Comparison of ENCODE assay signal across 23 cellular contexts in genomic region chr2:227808936-227809335, GRCh38. TPM values are rescaled to one million over a fixed set of nuclear protein-coding genes. Genes with fewer than 3 reads are reported as not detected.
DNase-seq lines count a peak whose midpoint lies in the region; ATAC-seq and TF ChIP-seq lines count a peak whose summit lies in the region.
"Had no signal": no experiment of that assay in that cellular context is flagged by ENCODE, and none has a peak within 500 bp of the region (broad histone marks: within the 10 kb centered on the region; RNA-seq: fewer than 3 reads in every experiment).

No MANE protein-coding gene starts in this region.

- H2BK12ac ChIP-seq in mesenchymal stem cell (ENCODE audit: low read length in 2 of 2) = no peak overlapping the region

- H3K27me3 Mint-ChIP-seq in activated T-cell treated with anti-CD3 and anti-CD28 coated beads, Interleukin-2, amount 50 U/mL, for 4 hours (ENCODE audit: low read depth) = peaks cover 4% of the 10 kb centered on the region
- H3K27me3 Mint-ChIP-seq in activated CD4-positive, alpha-beta memory T cell treated with anti-CD3 and anti-CD28 coated beads, Interleukin-2, amount 10 ng/mL, durations not matched to agents 7 days and 5 days = no peaks in the 10 kb centered on the region
- H3K27me3 Mint-ChIP-seq: IgD-negative memory B cell had no signal

- H3K4me3 ChIP-seq in IMR-90 (ENCODE audit: insufficient read depth, low read depth, low read length) = no peak overlapping the region
- H3K4me3 ChIP-seq in mesenchymal stem cell (ENCODE audit: insufficient read depth in 1 of 2, low read depth in 1 of 2, low read length in 2 of 2) = no peak overlapping the region
- H3K4me3 ChIP-seq: BLaER1 treated with 17β-estradiol and CSF1 and Interleukin-3, amounts not matched to agents 10 nM and 100 nM; GM12878 had no signal

- H2AK5ac ChIP-seq in IMR-90 (ENCODE audit: low read depth, low read length) (no peak overlapping the region), mesenchymal stem cell (ENCODE audit: low read length, severe bottlenecking) (no peak overlapping the region)

- H3K9me3 ChIP-seq in IMR-90 (ENCODE audit: control insufficient read depth, insufficient read depth, low read length) (no peaks in the 10 kb centered on the region), mesenchymal stem cell (ENCODE audit: control insufficient read depth, low read length) (no peaks in the 10 kb centered on the region)

- H3K79me1 ChIP-seq in IMR-90 (ENCODE audit: low read depth in 1 of 2, low read length in 2 of 2) (no peaks in the 10 kb centered on the region), mesenchymal stem cell (replicated peaks; ENCODE audit: low read length, poor library complexity, severe bottlenecking) (no peaks in the 10 kb centered on the region)

- in situ Hi-C loops in IMR-90 (cut with MboI; ENCODE audit: low sequenced_read_pairs) = no loop called here

- no peak overlapping the region for H3K9ac ChIP-seq in IMR-90 (ENCODE audit: low read depth, low read length)
- H3K9ac ChIP-seq in mesenchymal stem cell (ENCODE audit: low read length) = no peak overlapping the region
- H3K9ac ChIP-seq: BLaER1 treated with 17β-estradiol and CSF1 and Interleukin-3, amounts not matched to agents 10 nM and 100 nM had no signal

- intact Hi-C loops in IMR-90 (cut with micrococcal nuclease) = no loop called here

- H3K14ac ChIP-seq in IMR-90 (replicated peaks; ENCODE audit: low read depth, low read length) (no peak overlapping the region), mesenchymal stem cell (ENCODE audit: low read length in 2 of 2) (no peak overlapping the region)

- no peak for DNase-seq in activated T-cell treated with anti-CD3 and anti-CD28 coated beads, Interleukin-2, amount 50 U/mL, for 4 hours
- DNase-seq in activated T-cell treated with anti-CD3 and anti-CD28 coated beads for 4 hours (no peak), IMR-90 (no peak), mesenchymal stem cell (no peak), LoVo (ENCODE audit: low spot score) (no peak)
- DNase-seq in activated CD4-positive, alpha-beta memory T cell treated with anti-CD3 and anti-CD28 coated beads, Interleukin-2, amount 10 ng/mL, durations not matched to agents 7 days and 5 days = no peak
- DNase-seq in stimulated activated effector memory CD8-positive, alpha-beta T cell treated with anti-CD3 and anti-CD28 coated beads, Interleukin-12 subunit alpha, Interleukin-12 subunit beta, amount 100 ng/mL, for 72 hours (ENCODE audit: low spot score in 2 of 2) = no peak
- DNase-seq: 8988T; CD8-positive, alpha-beta memory T cell; COR-L47; DMS 273 treated with DMSO at 0.1 percent for 48 hours; DMS53; DND-41; EL; H9 had no signal

- H3K18ac ChIP-seq in IMR-90 (ENCODE audit: low read depth, low read length) (no peak overlapping the region), mesenchymal stem cell (ENCODE audit: low read depth in 1 of 2, low read length in 2 of 2) (no peak overlapping the region)

- H2BK5ac ChIP-seq in IMR-90 (ENCODE audit: low read depth, low read length, poor library complexity, severe bottlenecking) (no peak overlapping the region), mesenchymal stem cell (ENCODE audit: low read depth, low read length, poor library complexity, severe bottlenecking) (no peak overlapping the region)

- H3K23ac ChIP-seq in IMR-90 (ENCODE audit: low read depth, low read length) (no peak overlapping the region), mesenchymal stem cell (ENCODE audit: low read length in 2 of 2) (no peak overlapping the region)

- no peak for TF ChIP-seq CTCF in IMR-90 (conservative IDR thresholded peaks at IDR 0.05; ENCODE audit: low read depth, low read length)

- H2BK120ac ChIP-seq in IMR-90 (ENCODE audit: low read depth, low read length) = no peak overlapping the region
- H2BK120ac ChIP-seq in mesenchymal stem cell (ENCODE audit: low read depth, low read length) = no peak overlapping the region

- no peak for TF ChIP-seq RAD21 in IMR-90 (IDR thresholded peaks at IDR 0.05; ENCODE audit: low read length)

- peaks cover 2% of the 10 kb centered on the region for H3K36me3 Mint-ChIP-seq in activated T-cell treated with anti-CD3 and anti-CD28 coated beads, Interleukin-2, amount 50 U/mL, for 4 hours (ENCODE audit: insufficient read depth)
- no peaks in the 10 kb centered on the region for H3K36me3 Mint-ChIP-seq in activated CD4-positive, alpha-beta memory T cell treated with anti-CD3 and anti-CD28 coated beads, Interleukin-2, amount 10 ng/mL, durations not matched to agents 7 days and 5 days (ENCODE audit: low read depth)
- peaks cover 57% of the 10 kb centered on the region for H3K36me3 Mint-ChIP-seq in stimulated activated effector memory CD8-positive, alpha-beta T cell treated with anti-CD3 and anti-CD28 coated beads, Interleukin-12 subunit alpha, Interleukin-12 subunit beta, amount 100 ng/mL, for 72 hours
- H3K36me3 Mint-ChIP-seq: IgD-negative memory B cell had no signal

- H3K4me1 Mint-ChIP-seq in activated T-cell treated with anti-CD3 and anti-CD28 coated beads, Interleukin-2, amount 50 U/mL, for 4 hours (ENCODE audit: low read depth) = peaks cover 9% of the 10 kb centered on the region
- peaks cover 36% of the 10 kb centered on the region for H3K4me1 Mint-ChIP-seq in activated CD4-positive, alpha-beta memory T cell treated with anti-CD3 and anti-CD28 coated beads, Interleukin-2, amount 10 ng/mL, durations not matched to agents 7 days and 5 days
- H3K4me1 Mint-ChIP-seq in stimulated activated effector memory CD8-positive, alpha-beta T cell treated with anti-CD3 and anti-CD28 coated beads, Interleukin-12 subunit alpha, Interleukin-12 subunit beta, amount 100 ng/mL, for 72 hours = peaks cover 39% of the 10 kb centered on the region
- H3K4me1 Mint-ChIP-seq: B cell had no signal

- no peak for TF ChIP-seq POLR2A in IMR-90 (IDR thresholded peaks at IDR 0.05; ENCODE audit: low read depth, low read length)

- peak overlapping the region; percentile 71 for H3K4me3 Mint-ChIP-seq in activated T-cell treated with anti-CD3 and anti-CD28 coated beads, Interleukin-2, amount 50 U/mL, for 4 hours
- no peak overlapping the region for H3K4me3 Mint-ChIP-seq in activated CD4-positive, alpha-beta memory T cell treated with anti-CD3 and anti-CD28 coated beads, Interleukin-2, amount 10 ng/mL, durations not matched to agents 7 days and 5 days
- peak overlapping the region; percentile 79 for H3K4me3 Mint-ChIP-seq in stimulated activated effector memory CD8-positive, alpha-beta T cell treated with anti-CD3 and anti-CD28 coated beads, Interleukin-12 subunit alpha, Interleukin-12 subunit beta, amount 100 ng/mL, for 72 hours
- H3K4me3 Mint-ChIP-seq: B cell; CD8-positive, alpha-beta memory T cell; H9; IgD-negative memory B cell had no signal

- H4K5ac ChIP-seq in IMR-90 (ENCODE audit: low read depth, low read length) = no peak overlapping the region

- H4K91ac ChIP-seq in IMR-90 (ENCODE audit: insufficient read depth, low read depth, low read length) (no peak overlapping the region), mesenchymal stem cell (ENCODE audit: low read length) (no peak overlapping the region)

- no CpG with 5 or more reads among the region's 1 CpG for WGBS in IMR-90 (ENCODE audit: extremely low coverage in 2 of 2, insufficient read length in 1 of 2), 2 experiments
- WGBS in mesenchymal stem cell = no CpG with 5 or more reads among the region's 1 CpG

- peak overlapping the region; percentile 21 for H3K27ac Mint-ChIP-seq in activated CD4-positive, alpha-beta memory T cell treated with anti-CD3 and anti-CD28 coated beads, Interleukin-2, amount 10 ng/mL, durations not matched to agents 7 days and 5 days
- H3K27ac Mint-ChIP-seq in stimulated activated effector memory CD8-positive, alpha-beta T cell treated with anti-CD3 and anti-CD28 coated beads, Interleukin-12 subunit alpha, Interleukin-12 subunit beta, amount 100 ng/mL, for 72 hours = no peak overlapping the region
- H3K27ac Mint-ChIP-seq: B cell, H9, IgD-negative memory B cell had no signal

- POLR2A ChIA-PET in IMR-90 (lab: Charles Lee; ENCODE audit: unreplicated experiment) = no interaction called here
- POLR2A ChIA-PET in activated CD4-positive, alpha-beta memory T cell treated with anti-CD3 and anti-CD28 coated beads, Interleukin-2, amount 10 ng/mL, durations not matched to agents 7 days and 5 days (lab: Charles Lee) = no interaction called here

- H4K20me1 ChIP-seq in IMR-90 (ENCODE audit: insufficient read depth, low read length) = no peaks in the 10 kb centered on the region
- H4K20me1 ChIP-seq: BLaER1 treated with 17β-estradiol and CSF1 and Interleukin-3, amounts not matched to agents 10 nM and 100 nM had no signal

- no peaks in the 10 kb centered on the region; the same call in 1 of the 2 replicates for H3K9me1 ChIP-seq in IMR-90 (ENCODE audit: insufficient read depth, low read length)

- no peak for ATAC-seq in activated T-cell treated with anti-CD3 and anti-CD28 coated beads, Interleukin-2, amount 50 U/mL, for 4 hours
- ATAC-seq in IMR-90 (ENCODE audit: low read depth) (no peak), HG02588 (IDR thresholded peaks at IDR 0.05; ENCODE audit: unreplicated experiment) (no peak)
- ATAC-seq in stimulated activated effector memory CD8-positive, alpha-beta T cell treated with anti-CD3 and anti-CD28 coated beads, Interleukin-12 subunit alpha, Interleukin-12 subunit beta, amount 100 ng/mL, for 72 hours = no peak
- ATAC-seq: GM12878 had no signal

- H3K4me2 ChIP-seq in IMR-90 (ENCODE audit: low read depth, low read length) (no peak overlapping the region), mesenchymal stem cell (ENCODE audit: low read length, poor library complexity, severe bottlenecking) (no peak overlapping the region)
- H3K4me2 ChIP-seq: BLaER1 treated with 17β-estradiol and CSF1 and Interleukin-3, amounts not matched to agents 10 nM and 100 nM had no signal

- H3K36me3 ChIP-seq in IMR-90 (ENCODE audit: control insufficient read depth, insufficient read depth, low read length) (no peaks in the 10 kb centered on the region), mesenchymal stem cell (ENCODE audit: control insufficient read depth in 1 of 2, insufficient read depth in 2 of 2, low read depth in 1 of 2, low read length in 2 of 2) (no peaks in the 10 kb centered on the region)
- H3K36me3 ChIP-seq: BLaER1 treated with 17β-estradiol and CSF1 and Interleukin-3, amounts not matched to agents 10 nM and 100 nM had no signal

- H3K56ac ChIP-seq in IMR-90 (ENCODE audit: extremely low read depth, insufficient read depth, low read length) = no peak overlapping the region

- H2BK20ac ChIP-seq in IMR-90 (ENCODE audit: low read depth, low read length) = no peak overlapping the region

- dilution Hi-C loops in IMR-90 (cut with HindIII; ENCODE audit: low sequenced_read_pairs, unreplicated experiment) = no loop called here

- H3K4ac ChIP-seq in IMR-90 (ENCODE audit: low read depth, low read length) (no peak overlapping the region), mesenchymal stem cell (ENCODE audit: low read depth in 1 of 2, low read length in 2 of 2) (no peak overlapping the region)

- no peak overlapping the region for H3K27ac ChIP-seq in IMR-90 (ENCODE audit: insufficient read depth, low read length)
- H3K27ac ChIP-seq in mesenchymal stem cell (ENCODE audit: low read length, poor library complexity, severe bottlenecking) = no peak overlapping the region
- H3K27ac ChIP-seq: BLaER1 treated with 17β-estradiol and CSF1 and Interleukin-3, amounts not matched to agents 10 nM and 100 nM; HL-60 had no signal

- no peaks in the 10 kb centered on the region for H3K9me3 Mint-ChIP-seq in activated T-cell treated with anti-CD3 and anti-CD28 coated beads, Interleukin-2, amount 50 U/mL, for 4 hours
- no peaks in the 10 kb centered on the region for H3K9me3 Mint-ChIP-seq in activated CD4-positive, alpha-beta memory T cell treated with anti-CD3 and anti-CD28 coated beads, Interleukin-2, amount 10 ng/mL, durations not matched to agents 7 days and 5 days
- H3K9me3 Mint-ChIP-seq in stimulated activated effector memory CD8-positive, alpha-beta T cell treated with anti-CD3 and anti-CD28 coated beads, Interleukin-12 subunit alpha, Interleukin-12 subunit beta, amount 100 ng/mL, for 72 hours = peaks cover 2% of the 10 kb centered on the region
- H3K9me3 Mint-ChIP-seq: H9 had no signal

- CTCF ChIA-PET in IMR-90 (lab: Yijun Ruan, JAX) = interaction anchor here (0.6 kb wide), 1 partner anchor 151 kb away, joined by 3 read pairs; no protein-coding TSS in a partner anchor
- CTCF ChIA-PET in activated CD4-positive, alpha-beta memory T cell treated with anti-CD3 and anti-CD28 coated beads, Interleukin-2, amount 10 ng/mL, durations not matched to agents 7 days and 5 days (lab: Charles Lee) = no interaction called here

- H3K27me3 ChIP-seq in IMR-90 (ENCODE audit: control insufficient read depth, insufficient read depth, low read length) (no peaks in the 10 kb centered on the region), mesenchymal stem cell (ENCODE audit: control insufficient read depth in 1 of 2, insufficient read depth in 1 of 2, low read length in 2 of 2) (no peaks in the 10 kb centered on the region)
- H3K27me3 ChIP-seq: BLaER1 treated with 17β-estradiol and CSF1 and Interleukin-3, amounts not matched to agents 10 nM and 100 nM had no signal

- H4K8ac ChIP-seq in IMR-90 (ENCODE audit: low read depth in 2 of 2, low read length in 2 of 2) (no peak overlapping the region), mesenchymal stem cell (ENCODE audit: low read length) (no peak overlapping the region)

- H2AFZ ChIP-seq in IMR-90 (replicated peaks; ENCODE audit: low read length, poor library complexity) (no peak overlapping the region), mesenchymal stem cell (ENCODE audit: low read depth, low read length) (no peak overlapping the region)

- no TSS peak for BruUV-seq in IMR-90 (replicated peaks; lab: Mats Ljungman, UMichigan)

- H3K4me1 ChIP-seq in IMR-90 (ENCODE audit: control insufficient read depth, insufficient read depth, low read length) (no peaks in the 10 kb centered on the region), mesenchymal stem cell (ENCODE audit: control insufficient read depth, insufficient read depth, low read depth, low read length) (no peaks in the 10 kb centered on the region)

- H2BK15ac ChIP-seq in IMR-90 (ENCODE audit: low read depth, low read length) = no peak overlapping the region
- H2BK15ac ChIP-seq in mesenchymal stem cell (ENCODE audit: low read depth, poor library complexity, severe bottlenecking) = no peak overlapping the region

- H2AK9ac ChIP-seq in IMR-90 (replicated peaks; ENCODE audit: low read depth, low read length, poor library complexity) = no peak overlapping the region

RNA-seq across cellular contexts. Expression of gene CCL20, which starts 4.7 kb away (rescaled TPM):
- 100 to 1,000 TPM in 2 of 3 donors, 10 to 100 TPM in 1; 23.1 to 141 (median 105) TPM for total RNA-seq in activated T-cell treated with anti-CD3 and anti-CD28 coated beads, Interleukin-2, amount 50 U/mL, for 4 hours
- not detected in 2 replicates for total RNA-seq in IMR-90 (2012; rRNA removed)
- not detected in 2 replicates for polyA plus RNA-seq in IMR-90 (2012; rRNA removed)
- not detected in 2 replicates for polyA plus RNA-seq in IMR-90 (2012; cell fraction: cytosol; rRNA removed)
- polyA plus RNA-seq in IMR-90 (2012; cell fraction: nucleus; rRNA removed; ENCODE audit: low replicate concordance) = not detected in 2 replicates
- total RNA-seq in activated CD4-positive, alpha-beta memory T cell treated with anti-CD3 and anti-CD28 coated beads, Interleukin-2, amount 10 ng/mL, durations not matched to agents 7 days and 5 days = 1 to 10 TPM; 3.6 to 4.7 TPM
- 1.2 TPM for polyA plus RNA-seq in mesenchymal stem cell (2013, experiment 1 of 2)
- polyA plus RNA-seq in mesenchymal stem cell (2013, experiment 2 of 2) = 1.2 TPM
- total RNA-seq: B cell, G401, H1, H9 had no signal
- polyA plus RNA-seq: H1, IgD-negative memory B cell had no signal

Comparison
In these comparisons a context has a peak if more than half of its experiments do, and no peak if none do; other contexts are left out.
1. RNA of gene CCL20, which starts 4.7 kb away (total RNA-seq): 23.1 to 141 TPM in activated T-cell treated with anti-CD3 and anti-CD28 coated beads, Interleukin-2, amount 50 U/mL, for 4 hours; 3.6 to 4.7 TPM in activated CD4-positive, alpha-beta memory T cell treated with anti-CD3 and anti-CD28 coated beads, Interleukin-2, amount 10 ng/mL, durations not matched to agents 7 days and 5 days and not detected in IMR-90; every median in the first group is over 4 times any median in the second.